In the genomic region with DNA sequence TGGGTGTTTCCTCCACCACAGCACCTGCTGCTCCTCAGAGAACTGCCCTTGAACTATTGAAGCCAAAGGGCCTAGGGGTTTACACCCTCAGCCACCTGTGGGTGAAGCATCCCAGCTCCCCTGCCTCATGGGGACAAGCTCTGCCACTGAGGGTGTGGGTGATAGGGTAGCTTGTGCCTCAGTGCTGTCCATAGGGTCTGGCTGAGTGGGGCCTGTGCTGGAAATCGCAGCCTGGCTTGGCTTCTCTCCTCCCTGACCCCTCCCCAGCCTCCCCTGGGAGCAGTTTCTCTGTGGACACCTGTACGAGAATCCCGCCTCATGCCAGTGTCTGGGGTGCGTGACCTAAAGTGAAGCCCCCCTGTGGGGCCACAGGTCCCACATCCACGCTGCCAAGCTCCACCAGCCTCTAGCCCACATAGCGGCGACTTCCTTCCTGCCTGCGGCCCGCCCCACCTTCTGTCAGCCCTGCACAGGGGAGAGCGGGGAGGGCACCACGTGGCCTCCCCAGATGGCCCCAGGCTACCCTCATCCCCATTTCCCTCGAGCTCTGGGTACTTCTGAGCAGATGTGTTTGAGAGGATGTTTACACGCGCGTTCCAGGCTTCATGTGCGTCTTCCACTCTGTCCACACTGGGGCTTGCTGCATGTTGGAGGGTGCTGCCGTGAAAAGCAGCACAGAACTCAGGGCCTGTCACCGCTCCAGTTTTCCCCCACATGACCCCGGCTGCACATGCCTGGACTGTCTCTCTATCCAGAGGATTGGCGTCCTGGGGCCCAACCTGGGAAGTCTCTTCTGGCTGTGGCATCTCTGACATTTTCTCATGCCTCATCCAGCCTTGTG, we compare ENCODE assay signal across 1 cellular context.
TF ChIP-seq lines count a peak whose summit lies in the region.

No MANE protein-coding gene starts in this region.

TF ChIP-seq in IMR-90, 13 proteins besides CTCF, POLR2A, EP300 and RAD21:
- TF ChIP-seq MXI1 (IDR thresholded peaks at IDR 0.05; ENCODE audit: borderline replicate concordance, low read depth, low read length): no peak
- TF ChIP-seq, protein P1, sequence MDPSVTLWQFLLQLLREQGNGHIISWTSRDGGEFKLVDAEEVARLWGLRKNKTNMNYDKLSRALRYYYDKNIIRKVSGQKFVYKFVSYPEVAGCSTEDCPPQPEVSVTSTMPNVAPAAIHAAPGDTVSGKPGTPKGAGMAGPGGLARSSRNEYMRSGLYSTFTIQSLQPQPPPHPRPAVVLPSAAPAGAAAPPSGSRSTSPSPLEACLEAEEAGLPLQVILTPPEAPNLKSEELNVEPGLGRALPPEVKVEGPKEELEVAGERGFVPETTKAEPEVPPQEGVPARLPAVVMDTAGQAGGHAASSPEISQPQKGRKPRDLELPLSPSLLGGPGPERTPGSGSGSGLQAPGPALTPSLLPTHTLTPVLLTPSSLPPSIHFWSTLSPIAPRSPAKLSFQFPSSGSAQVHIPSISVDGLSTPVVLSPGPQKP (IDR thresholded peaks at IDR 0.05; ENCODE audit: borderline replicate concordance, low read depth, low read length): no peak
- TF ChIP-seq MAFK (IDR thresholded peaks at IDR 0.05; ENCODE audit: low read depth, low read length): no peak
- no peak for TF ChIP-seq SMC3 (IDR thresholded peaks at IDR 0.05; ENCODE audit: low read depth, low read length)
- TF ChIP-seq FOS (IDR thresholded peaks at IDR 0.05; ENCODE audit: low read depth, low read length): no peak
- TF ChIP-seq BHLHE40 (IDR thresholded peaks at IDR 0.05; ENCODE audit: low read depth, low read length): no peak
- TF ChIP-seq CEBPB (IDR thresholded peaks at IDR 0.05; ENCODE audit: low read depth, low read length): no peak
- no peak for TF ChIP-seq RFX5 (IDR thresholded peaks at IDR 0.05; ENCODE audit: low read depth, low read length)
- TF ChIP-seq, protein P2, sequence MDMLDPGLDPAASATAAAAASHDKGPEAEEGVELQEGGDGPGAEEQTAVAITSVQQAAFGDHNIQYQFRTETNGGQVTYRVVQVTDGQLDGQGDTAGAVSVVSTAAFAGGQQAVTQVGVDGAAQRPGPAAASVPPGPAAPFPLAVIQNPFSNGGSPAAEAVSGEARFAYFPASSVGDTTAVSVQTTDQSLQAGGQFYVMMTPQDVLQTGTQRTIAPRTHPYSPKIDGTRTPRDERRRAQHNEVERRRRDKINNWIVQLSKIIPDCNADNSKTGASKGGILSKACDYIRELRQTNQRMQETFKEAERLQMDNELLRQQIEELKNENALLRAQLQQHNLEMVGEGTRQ (IDR thresholded peaks at IDR 0.05; ENCODE audit: low read depth, low read length): no peak
TF ChIP-seq in IMR-90: peak in this region for 0.
